In the genomic region with DNA sequence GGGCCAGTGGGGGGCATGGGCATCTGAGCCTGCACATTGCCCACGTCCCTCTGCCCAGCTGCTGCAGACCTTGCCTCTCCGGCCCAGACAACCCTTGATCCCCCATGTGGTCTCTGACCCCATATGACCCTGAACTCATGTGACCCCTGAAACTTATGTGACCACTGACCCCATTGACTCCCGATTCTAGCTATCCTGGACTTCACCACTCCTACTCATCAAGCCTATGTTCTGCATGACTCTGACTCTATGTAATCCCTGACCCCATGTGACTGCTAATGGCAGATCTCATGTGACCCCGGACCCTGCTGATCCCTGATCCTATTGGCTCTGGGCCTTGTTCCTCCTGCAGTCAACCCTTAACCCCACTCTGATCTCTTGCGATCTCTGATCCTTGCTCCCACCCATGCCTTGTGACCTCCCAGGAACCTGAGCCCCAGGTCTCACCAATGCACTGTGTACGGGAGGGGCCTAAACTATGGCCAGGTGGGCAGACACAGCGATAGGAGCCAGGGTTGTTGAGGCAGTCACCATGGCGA, we compare ENCODE assay signal across 10 cellular contexts. TPM values are rescaled to one million over a fixed set of nuclear protein-coding genes. Genes with fewer than 3 reads are reported as not detected.
A peak's percentile ranks its signal among the peaks of the same experiment; 100 is the strongest.
DNase-seq lines count a peak whose midpoint lies in the region; ATAC-seq and TF ChIP-seq lines count a peak whose summit lies in the region.
"Had no signal": no experiment of that assay in that cellular context is flagged by ENCODE, and none has a peak within 500 bp of the region (broad histone marks: within the 10 kb centered on the region; RNA-seq: fewer than 3 reads in every experiment).

No MANE protein-coding gene starts in this region.

- H3K4me1 ChIP-seq in MM.1S (ENCODE audit: low read length), result peaks cover 24% of the 10 kb centered on the region
- H3K4me1 ChIP-seq: foreskin keratinocyte had no signal

- H3K36me3 Mint-ChIP-seq in activated CD8-positive, alpha-beta memory T cell treated with anti-CD3 and anti-CD28 coated beads, Interleukin-2, amount 10 ng/mL, durations not matched to agents 7 days and 5 days, result peaks cover 16% of the 10 kb centered on the region
- H3K36me3 Mint-ChIP-seq in activated T-helper 17 cell treated with anti-CD3 and anti-CD28 coated beads, Interleukin-2, amount 50 U/mL, for 72 hours (ENCODE audit: low read depth), result peaks cover 58% of the 10 kb centered on the region
- peaks cover 43% of the 10 kb centered on the region for H3K36me3 Mint-ChIP-seq in stimulated activated effector memory CD8-positive, alpha-beta T cell treated with anti-CD3 and anti-CD28 coated beads, Interleukin-12 subunit alpha, Interleukin-12 subunit beta, amount 100 ng/mL, for 72 hours

- H3K4me3 Mint-ChIP-seq in activated CD8-positive, alpha-beta memory T cell treated with anti-CD3 and anti-CD28 coated beads, Interleukin-2, amount 10 ng/mL, durations not matched to agents 7 days and 5 days, result no peak overlapping the region
- H3K4me3 Mint-ChIP-seq in activated T-helper 17 cell treated with anti-CD3 and anti-CD28 coated beads, Interleukin-2, amount 50 U/mL, for 72 hours, result peak overlapping the region; percentile 42
- H3K4me3 Mint-ChIP-seq in stimulated activated effector memory CD8-positive, alpha-beta T cell treated with anti-CD3 and anti-CD28 coated beads, Interleukin-12 subunit alpha, Interleukin-12 subunit beta, amount 100 ng/mL, for 72 hours, result no peak overlapping the region

- CTCF ChIA-PET in activated CD8-positive, alpha-beta memory T cell treated with anti-CD3 and anti-CD28 coated beads, Interleukin-2, amount 10 ng/mL, durations not matched to agents 7 days and 5 days (lab: Charles Lee), result interaction anchor here (0.5 to 19.4 kb wide), 8 partner anchors 11 to 506 kb away, joined by 3 to 388 read pairs (median 6); a partner anchor contains a TSS

- no peaks in the 10 kb centered on the region for H3K9me3 Mint-ChIP-seq in activated CD8-positive, alpha-beta memory T cell treated with anti-CD3 and anti-CD28 coated beads, Interleukin-2, amount 10 ng/mL, durations not matched to agents 7 days and 5 days (ENCODE audit: low read depth)
- no peaks in the 10 kb centered on the region for H3K9me3 Mint-ChIP-seq in activated T-helper 17 cell treated with anti-CD3 and anti-CD28 coated beads, Interleukin-2, amount 50 U/mL, for 72 hours
- no peaks in the 10 kb centered on the region for H3K9me3 Mint-ChIP-seq in stimulated activated effector memory CD8-positive, alpha-beta T cell treated with anti-CD3 and anti-CD28 coated beads, Interleukin-12 subunit alpha, Interleukin-12 subunit beta, amount 100 ng/mL, for 72 hours

- H3K27me3 Mint-ChIP-seq in activated CD8-positive, alpha-beta memory T cell treated with anti-CD3 and anti-CD28 coated beads, Interleukin-2, amount 10 ng/mL, durations not matched to agents 7 days and 5 days, result no peaks in the 10 kb centered on the region
- no peaks in the 10 kb centered on the region for H3K27me3 Mint-ChIP-seq in activated T-helper 17 cell treated with anti-CD3 and anti-CD28 coated beads, Interleukin-2, amount 50 U/mL, for 72 hours

- peaks cover 21% of the 10 kb centered on the region for H3F3A ChIP-seq in MM.1S (ENCODE audit: insufficient read depth, low read length)

- H3K4me1 Mint-ChIP-seq in activated CD8-positive, alpha-beta memory T cell treated with anti-CD3 and anti-CD28 coated beads, Interleukin-2, amount 10 ng/mL, durations not matched to agents 7 days and 5 days, result peaks cover 70% of the 10 kb centered on the region
- H3K4me1 Mint-ChIP-seq in activated T-helper 17 cell treated with anti-CD3 and anti-CD28 coated beads, Interleukin-2, amount 50 U/mL, for 72 hours, result peaks cover 53% of the 10 kb centered on the region
- H3K4me1 Mint-ChIP-seq in stimulated activated effector memory CD8-positive, alpha-beta T cell treated with anti-CD3 and anti-CD28 coated beads, Interleukin-12 subunit alpha, Interleukin-12 subunit beta, amount 100 ng/mL, for 72 hours, result peaks cover 76% of the 10 kb centered on the region

- no peak for DNase-seq in activated CD8-positive, alpha-beta memory T cell treated with anti-CD3 and anti-CD28 coated beads, Interleukin-2, amount 10 ng/mL, durations not matched to agents 7 days and 5 days
- DNase-seq in activated CD8-positive, alpha-beta memory T cell treated with anti-CD3 and anti-CD28 coated beads, Interleukin-2, amount 50 U/mL, for 4 hours, result no peak
- DNase-seq in MM.1S (no peak), NCI-H187 treated with DMSO at 0.1 percent for 48 hours (lab: John Stamatoyannopoulos, UW) (no peak), NCI-H1694 treated with DMSO at 0.1 percent for 48 hours (lab: John Stamatoyannopoulos, UW) (no peak)
- no peak for DNase-seq in stimulated activated effector memory CD8-positive, alpha-beta T cell treated with anti-CD3 and anti-CD28 coated beads, Interleukin-12 subunit alpha, Interleukin-12 subunit beta, amount 100 ng/mL, for 72 hours (ENCODE audit: low spot score in 2 of 2)
- no peak for DNase-seq in stimulated activated CD4-positive, alpha-beta T cell treated with anti-CD3 and anti-CD28 coated beads, Interleukin-2, amount 100 ng/mL, for 48 hours
- DNase-seq: foreskin keratinocyte had no signal

- no peak for ATAC-seq in activated CD8-positive, alpha-beta memory T cell treated with anti-CD3 and anti-CD28 coated beads, Interleukin-2, amount 10 ng/mL, durations not matched to agents 7 days and 5 days
- no peak for ATAC-seq in activated T-helper 17 cell treated with anti-CD3 and anti-CD28 coated beads, Interleukin-2, amount 50 U/mL, for 72 hours (replicated peaks)
- ATAC-seq in stimulated activated effector memory CD8-positive, alpha-beta T cell treated with anti-CD3 and anti-CD28 coated beads, Interleukin-12 subunit alpha, Interleukin-12 subunit beta, amount 100 ng/mL, for 72 hours, result no peak
- ATAC-seq: foreskin keratinocyte had no signal

- no peak overlapping the region for H3K9ac ChIP-seq in MM.1S (ENCODE audit: low read length)

- peak overlapping the region; percentile 65; the same call in 1 of the 2 replicates for H3K27ac ChIP-seq in MM.1S (ENCODE audit: low read length)
- H3K27ac ChIP-seq: foreskin keratinocyte had no signal

- no peak overlapping the region for H3K4me3 ChIP-seq in MM.1S (ENCODE audit: low read length)

- H3K9me2 ChIP-seq in MM.1S (replicated peaks; ENCODE audit: insufficient read depth, low read length), result no peaks in the 10 kb centered on the region

- no peaks in the 10 kb centered on the region for H3K36me3 ChIP-seq in MM.1S (replicated peaks; ENCODE audit: insufficient read depth, low read length)
- H3K36me3 ChIP-seq: BE2C had no signal

- H2AFZ ChIP-seq in MM.1S (ENCODE audit: low read length), result no peak overlapping the region

- no peaks in the 10 kb centered on the region for H3K79me2 ChIP-seq in MM.1S (ENCODE audit: low read length)

- peak overlapping the region; percentile 58 for H3K27ac Mint-ChIP-seq in activated CD8-positive, alpha-beta memory T cell treated with anti-CD3 and anti-CD28 coated beads, Interleukin-2, amount 10 ng/mL, durations not matched to agents 7 days and 5 days
- peak overlapping the region; percentile 20 for H3K27ac Mint-ChIP-seq in activated T-helper 17 cell treated with anti-CD3 and anti-CD28 coated beads, Interleukin-2, amount 50 U/mL, for 72 hours
- H3K27ac Mint-ChIP-seq in stimulated activated effector memory CD8-positive, alpha-beta T cell treated with anti-CD3 and anti-CD28 coated beads, Interleukin-12 subunit alpha, Interleukin-12 subunit beta, amount 100 ng/mL, for 72 hours, result peak overlapping the region; percentile 79

- H4K20me1 ChIP-seq in MM.1S (ENCODE audit: insufficient read depth, low read length), result no peaks in the 10 kb centered on the region

- H3K4me2 ChIP-seq in MM.1S (ENCODE audit: low read depth, low read length), result peak overlapping the region; percentile 37; the same call in 1 of the 2 replicates

- no peaks in the 10 kb centered on the region for H3K27me3 ChIP-seq in MM.1S (replicated peaks; ENCODE audit: insufficient read depth, low read length)
- H3K27me3 ChIP-seq: BE2C, foreskin keratinocyte had no signal

- TF ChIP-seq CTCF in MM.1S (IDR thresholded peaks at IDR 0.05; ENCODE audit: low read length), result 0 out of 2 replicates have a peak, but pooled peaks have one; percentile 0

- no peaks in the 10 kb centered on the region for H3K9me3 ChIP-seq in MM.1S (replicated peaks; ENCODE audit: insufficient read depth, low read length)
- H3K9me3 ChIP-seq: BE2C had no signal

RNA-seq across cellular contexts. Expression of a gene that starts 5.7 kb away (rescaled TPM):
- total RNA-seq in activated CD8-positive, alpha-beta memory T cell treated with anti-CD3 and anti-CD28 coated beads, Interleukin-2, amount 10 ng/mL, durations not matched to agents 7 days and 5 days, result 10 to 100 TPM; 46.2 to 46.8 TPM
- 100 to 1,000 TPM in 1 of 2 donors, 10 to 100 TPM in 1; 54.3 to 124 TPM for total RNA-seq in activated T-helper 17 cell treated with anti-CD3 and anti-CD28 coated beads, Interleukin-2, amount 50 U/mL, for 72 hours

RNA-seq across cellular contexts. Expression of a gene that starts 17.8 kb away (rescaled TPM):
- total RNA-seq in activated CD8-positive, alpha-beta memory T cell treated with anti-CD3 and anti-CD28 coated beads, Interleukin-2, amount 10 ng/mL, durations not matched to agents 7 days and 5 days, result 10 to 100 TPM; 42.1 to 45.5 TPM
- total RNA-seq in activated T-helper 17 cell treated with anti-CD3 and anti-CD28 coated beads, Interleukin-2, amount 50 U/mL, for 72 hours, result 10 to 100 TPM; 30.3 to 49.4 TPM

RNA-seq across cellular contexts. Expression of a gene that starts 19.9 kb away (rescaled TPM):
- 10 to 100 TPM; 36.6 to 54.2 TPM for total RNA-seq in activated CD8-positive, alpha-beta memory T cell treated with anti-CD3 and anti-CD28 coated beads, Interleukin-2, amount 10 ng/mL, durations not matched to agents 7 days and 5 days
- total RNA-seq in activated T-helper 17 cell treated with anti-CD3 and anti-CD28 coated beads, Interleukin-2, amount 50 U/mL, for 72 hours, result 10 to 100 TPM; 39.0 to 42.2 TPM

RNA-seq across cellular contexts. Expression of a gene that starts 23.4 kb away (rescaled TPM):
- 100 to 1,000 TPM; 138 to 140 TPM for total RNA-seq in activated CD8-positive, alpha-beta memory T cell treated with anti-CD3 and anti-CD28 coated beads, Interleukin-2, amount 10 ng/mL, durations not matched to agents 7 days and 5 days
- total RNA-seq in activated T-helper 17 cell treated with anti-CD3 and anti-CD28 coated beads, Interleukin-2, amount 50 U/mL, for 72 hours, result 100 to 1,000 TPM; 126 to 167 TPM

RNA-seq across cellular contexts. Expression of a gene that starts 27.6 kb away (rescaled TPM):
- 10 to 100 TPM; 68.0 to 76.7 TPM for total RNA-seq in activated CD8-positive, alpha-beta memory T cell treated with anti-CD3 and anti-CD28 coated beads, Interleukin-2, amount 10 ng/mL, durations not matched to agents 7 days and 5 days
- 10 to 100 TPM; 80.4 to 86.8 TPM for total RNA-seq in activated T-helper 17 cell treated with anti-CD3 and anti-CD28 coated beads, Interleukin-2, amount 50 U/mL, for 72 hours

Comparison
In these comparisons a context has a peak if more than half of its experiments do, and no peak if none do; other contexts are left out.
1. H3K27ac Mint-ChIP-seq: peak in every context shown above with its lines; median percentile 79 in stimulated activated effector memory CD8-positive, alpha-beta T cell treated with anti-CD3 and anti-CD28 coated beads, Interleukin-12 subunit alpha, Interleukin-12 subunit beta, amount 100 ng/mL, for 72 hours; 58 in activated CD8-positive, alpha-beta memory T cell treated with anti-CD3 and anti-CD28 coated beads, Interleukin-2, amount 10 ng/mL, durations not matched to agents 7 days and 5 days; 20 in activated T-helper 17 cell treated with anti-CD3 and anti-CD28 coated beads, Interleukin-2, amount 50 U/mL, for 72 hours.